In genomic region chr10:30522661-30523078, GRCh38 we compare ENCODE assay signal across 1 cellular context.
A peak's percentile ranks its signal among the peaks of the same experiment; 100 is the strongest.
TF ChIP-seq lines count a peak whose summit lies in the region.

No MANE protein-coding gene starts in this region.

TF ChIP-seq in A549, 52 proteins besides CTCF, POLR2A, EP300 and RAD21 (continued from another document):
- TF ChIP-seq GATA3 (IDR thresholded peaks at IDR 0.05; ENCODE audit: borderline replicate concordance), result peak; percentile 88
- peak; percentile 51; the same call in 2 of the 3 replicates for TF ChIP-seq SMC3 (IDR thresholded peaks at IDR 0.05)
- peak; percentile 10 for TF ChIP-seq MAFK (IDR thresholded peaks at IDR 0.05; ENCODE audit: partially characterized antibody)
- TF ChIP-seq FOSL2 (IDR thresholded peaks at IDR 0.05), result peak; percentile 24; the same call in 1 of the 2 replicates
- peak; percentile 69 for TF ChIP-seq FOSL2 (CRISPR knock-in tag; IDR thresholded peaks at IDR 0.05)
- peak; percentile 78 for TF ChIP-seq ESRRA (IDR thresholded peaks at IDR 0.05; ENCODE audit: borderline replicate concordance, low read length)
TF ChIP-seq in A549: peak in this region for 11; not testable (repeated sequence) for 41.
